Comparison of ENCODE assay signal across 25 cellular contexts in genomic region chr3:122553171-122553570, GRCh38. TPM values are rescaled to one million over a fixed set of nuclear protein-coding genes. Genes with fewer than 3 reads are reported as not detected.
"Had no signal": no experiment of that assay in that cellular context is flagged by ENCODE, and none has a peak within 500 bp of the region (broad histone marks: within the 10 kb centered on the region; RNA-seq: fewer than 3 reads in every experiment).

No MANE protein-coding gene starts in this region.

- ATAC-seq: Panc1, PC-3 had no signal

- H3K27ac ChIP-seq: HL-60, RWPE1 had no signal

- DNase-seq: KBM-7; MV-4-11; NCI-H1092; NCI-H1105 treated with DMSO at 0.1 percent for 48 hours; NCI-H1417 treated with DMSO at 0.1 percent for 48 hours; NCI-H146; NCI-H1694 treated with DMSO at 0.1 percent for 48 hours; NCI-H1930; NCI-H2081; NCI-H2107; NCI-H2227 treated with DMSO at 0.1 percent for 48 hours; NCI-H526 treated with DMSO at 0.1 percent for 48 hours; NCI-H748 treated with DMSO at 0.1 percent for 48 hours; NK-92 treated with Interleukin-12 subunit alpha and Interleukin-12 subunit beta, amount 100 ng/mL, for 24 hours; PC-3; SHP77; SK-N-SH; SW 1271 had no signal

- H3K9me3 ChIP-seq: SK-N-SH had no signal

RNA-seq across cellular contexts. Expression of gene PARP15, which starts 24.3 kb away (rescaled TPM):
- total RNA-seq: LHCN-M2, MCF 10A, NCI-H460, PC-3, SK-MEL-5 had no signal
